ENCODE assay signal across 16 cellular contexts in the genomic region with DNA sequence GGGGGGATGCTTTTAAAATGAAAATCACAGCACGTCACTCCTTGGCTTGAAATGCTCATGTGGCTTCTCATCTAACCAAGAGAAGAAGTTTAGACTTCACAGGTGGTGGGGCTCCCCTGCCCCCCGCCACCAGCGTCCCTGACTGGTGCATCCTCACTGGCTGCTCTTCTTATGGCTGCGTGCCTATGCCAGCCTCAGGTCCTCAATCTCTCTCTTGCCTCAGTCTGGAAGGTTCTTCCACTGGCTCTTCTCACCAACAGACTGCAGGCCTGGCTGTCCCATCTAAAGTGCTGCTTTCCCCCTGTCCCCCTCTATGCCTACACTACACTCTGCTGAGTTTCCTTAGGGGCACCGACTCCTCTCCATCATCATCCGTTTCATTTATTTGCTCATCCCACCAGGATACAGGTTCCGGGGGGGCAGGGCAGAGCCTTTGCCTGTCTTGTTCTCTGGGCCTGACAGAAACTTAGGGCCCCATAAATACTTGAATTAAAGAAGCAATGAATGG.
"Had no signal": no experiment of that assay in that cellular context is flagged by ENCODE, and none has a peak within 500 bp of the region (broad histone marks: within the 10 kb centered on the region; RNA-seq: fewer than 3 reads in every experiment).

No MANE protein-coding gene starts in this region.

- FAIRE-seq: frontal cortex, urothelium cell line had no signal

- DNase-seq: activated CD4-positive, alpha-beta T cell treated with anti-CD3 and anti-CD28 coated beads for 36 hours; activated CD8-positive, alpha-beta memory T cell treated with anti-CD3 and anti-CD28 coated beads, Interleukin-2, amount 50 U/mL, for 4 hours; activated CD8-positive, alpha-beta T cell treated with anti-CD3 and anti-CD28 coated beads for 36 hours; activated naive CD4-positive, alpha-beta T cell treated with anti-CD3 and anti-CD28 coated beads for 36 hours; central memory CD4-positive, alpha-beta T cell; cortex of kidney; effector CD8-positive, alpha-beta T cell; naive thymus-derived CD8-positive, alpha-beta T cell; occipital lobe; stimulated activated CD4-positive, alpha-beta T cell treated with anti-CD3 and anti-CD28 coated beads, Interleukin-4, amount 100 ng/mL, for 24 hours; stomach had no signal

- H3K27ac ChIP-seq: stomach, thoracic aorta had no signal

- H3K27me3 Mint-ChIP-seq: activated CD4-positive, alpha-beta T cell treated with anti-CD3 and anti-CD28 coated beads for 36 hours; activated CD8-positive, alpha-beta T cell treated with anti-CD3 and anti-CD28 coated beads for 36 hours; activated T-helper 17 cell treated with anti-CD3 and anti-CD28 coated beads, Interleukin-2, amount 50 U/mL, for 72 hours had no signal

- ATAC-seq: activated CD4-positive, alpha-beta T cell treated with anti-CD3 and anti-CD28 coated beads for 36 hours; activated CD8-positive, alpha-beta T cell treated with anti-CD3 and anti-CD28 coated beads for 36 hours; activated T-helper 17 cell treated with anti-CD3 and anti-CD28 coated beads, Interleukin-2, amount 50 U/mL, for 72 hours; naive thymus-derived CD8-positive, alpha-beta T cell had no signal

- H3K4me1 Mint-ChIP-seq: activated T-helper 17 cell treated with anti-CD3 and anti-CD28 coated beads, Interleukin-2, amount 50 U/mL, for 72 hours had no signal

- H3K9me3 Mint-ChIP-seq: activated CD8-positive, alpha-beta T cell treated with anti-CD3 and anti-CD28 coated beads for 36 hours; activated naive CD4-positive, alpha-beta T cell treated with anti-CD3 and anti-CD28 coated beads for 36 hours; activated T-helper 17 cell treated with anti-CD3 and anti-CD28 coated beads, Interleukin-2, amount 50 U/mL, for 72 hours; naive thymus-derived CD8-positive, alpha-beta T cell had no signal

- H3K4me3 ChIP-seq: lung, stomach, thoracic aorta had no signal

- H3K9me3 ChIP-seq: stomach, thoracic aorta had no signal

- H3K4me3 Mint-ChIP-seq: activated CD4-positive, alpha-beta T cell treated with anti-CD3 and anti-CD28 coated beads for 36 hours; activated CD8-positive, alpha-beta T cell treated with anti-CD3 and anti-CD28 coated beads for 36 hours; activated naive CD4-positive, alpha-beta T cell treated with anti-CD3 and anti-CD28 coated beads for 36 hours; activated T-helper 17 cell treated with anti-CD3 and anti-CD28 coated beads, Interleukin-2, amount 50 U/mL, for 72 hours; naive thymus-derived CD8-positive, alpha-beta T cell had no signal

- H3K27me3 ChIP-seq: stomach had no signal

- H3K36me3 ChIP-seq: thoracic aorta had no signal

- H3K27ac Mint-ChIP-seq: activated CD4-positive, alpha-beta T cell treated with anti-CD3 and anti-CD28 coated beads for 36 hours; activated CD8-positive, alpha-beta T cell treated with anti-CD3 and anti-CD28 coated beads for 36 hours; activated naive CD4-positive, alpha-beta T cell treated with anti-CD3 and anti-CD28 coated beads for 36 hours; activated T-helper 17 cell treated with anti-CD3 and anti-CD28 coated beads, Interleukin-2, amount 50 U/mL, for 72 hours had no signal
